ENCODE assay signal across 26 cellular contexts in the genomic region with DNA sequence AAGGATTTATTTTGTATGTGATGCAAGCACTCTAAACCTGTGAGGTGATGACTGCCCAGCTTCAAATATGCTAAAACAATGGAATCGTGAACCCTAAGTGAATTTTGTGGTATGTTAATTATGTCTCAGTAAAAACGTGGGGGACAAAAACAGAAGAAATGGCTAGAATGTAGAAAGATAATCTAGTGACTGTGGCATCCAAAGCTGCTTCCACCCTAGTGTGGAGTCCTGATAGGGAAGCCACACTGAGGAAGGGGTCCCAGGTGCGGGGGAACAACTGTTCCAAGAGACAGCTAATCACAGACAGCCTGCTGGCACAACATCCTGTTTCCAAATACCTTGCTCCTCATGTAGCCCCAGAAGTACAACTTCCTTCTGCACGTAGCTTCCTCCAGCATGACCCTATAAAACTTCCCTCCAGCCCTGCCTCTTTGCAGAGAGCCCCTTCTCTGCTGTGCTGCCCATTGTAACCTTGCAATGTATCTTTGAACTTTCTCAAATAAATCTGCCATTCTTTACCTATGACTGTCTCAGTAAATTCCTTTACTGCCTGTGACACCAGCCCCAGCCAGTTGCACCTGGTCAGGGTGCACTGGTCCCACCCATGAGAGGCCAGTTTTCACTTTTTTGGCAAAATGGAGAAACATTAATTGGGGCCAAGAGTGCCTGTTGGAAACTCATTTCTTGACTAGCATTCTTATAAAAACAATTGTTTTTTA. TPM values are rescaled to one million over a fixed set of nuclear protein-coding genes. Genes with fewer than 3 reads are reported as not detected.
DNase-seq lines count a peak whose midpoint lies in the region; ATAC-seq, FAIRE-seq and TF ChIP-seq lines count a peak whose summit lies in the region.
"Had no signal": no experiment of that assay in that cellular context is flagged by ENCODE, and none has a peak within 500 bp of the region (broad histone marks: within the 10 kb centered on the region; RNA-seq: fewer than 3 reads in every experiment).

No MANE protein-coding gene starts in this region.

- H3K79me2 ChIP-seq in astrocyte (ENCODE audit: insufficient read depth, low read length) (no peaks in the 10 kb centered on the region), mammary epithelial cell (ENCODE audit: insufficient read depth, low read length) (no peaks in the 10 kb centered on the region)

- CTCF ChIA-PET in activated CD4-positive, alpha-beta T cell treated with anti-CD3 and anti-CD28 coated beads for 36 hours (lab: Charles Lee): interaction anchor here (0.6 kb wide), 1 partner anchor 116 kb away, joined by 3 read pairs; no protein-coding TSS in a partner anchor
- CTCF ChIA-PET in mammary epithelial cell (lab: Charles Lee; ENCODE audit: low non-redundant PET): no interaction called here

- in situ Hi-C loops in mammary epithelial cell (cut with MboI; ENCODE audit: low sequenced_read_pairs in 2 of 2): no loop called here

- no peaks in the 10 kb centered on the region for H3K27me3 Mint-ChIP-seq in activated CD4-positive, alpha-beta T cell treated with anti-CD3 and anti-CD28 coated beads for 36 hours
- no peaks in the 10 kb centered on the region for H3K27me3 Mint-ChIP-seq in astrocyte (ENCODE audit: low read depth, unreplicated experiment)
- H3K27me3 Mint-ChIP-seq in activated T-helper 1 cell treated with anti-CD3 and anti-CD28 coated beads, Interleukin-12 subunit alpha, Interleukin-12 subunit beta, Interleukin-2, Interleukin-4 antibody, amounts not matched to agents 30 ng/mL and 10 ng/mL and 1 ng/mL, durations not matched to agents 14 hours and 24 hours and 36 hours (ENCODE audit: insufficient read depth): peaks cover 7% of the 10 kb centered on the region

- peaks cover 7% of the 10 kb centered on the region for H3K4me1 Mint-ChIP-seq in activated CD4-positive, alpha-beta T cell treated with anti-CD3 and anti-CD28 coated beads for 36 hours
- peaks cover 3% of the 10 kb centered on the region for H3K4me1 Mint-ChIP-seq in astrocyte (ENCODE audit: low read depth, unreplicated experiment)
- peaks cover 8% of the 10 kb centered on the region for H3K4me1 Mint-ChIP-seq in activated T-helper 1 cell treated with anti-CD3 and anti-CD28 coated beads, Interleukin-12 subunit alpha, Interleukin-12 subunit beta, Interleukin-2, Interleukin-4 antibody, amounts not matched to agents 30 ng/mL and 10 ng/mL and 1 ng/mL, durations not matched to agents 14 hours and 24 hours and 36 hours (ENCODE audit: low read depth)

- H3K36me3 ChIP-seq in astrocyte (ENCODE audit: insufficient read depth, low read length): no peaks in the 10 kb centered on the region
- no peaks in the 10 kb centered on the region for H3K36me3 ChIP-seq in mammary epithelial cell (ENCODE audit: insufficient read depth, low read length)
- no peaks in the 10 kb centered on the region for H3K36me3 ChIP-seq in uterus
- H3K36me3 ChIP-seq: breast epithelium, heart left ventricle, right lobe of liver had no signal

- TF ChIP-seq POLR2A in uterus (IDR thresholded peaks at IDR 0.05): no peak

- POLR2A ChIA-PET in activated CD4-positive, alpha-beta T cell treated with anti-CD3 and anti-CD28 coated beads for 36 hours (lab: Charles Lee): interaction anchor here (1.5 kb wide), 1 partner anchor 22 kb away, joined by 3 read pairs; a partner anchor contains a TSS

- no peaks in the 10 kb centered on the region for H3K9me3 Mint-ChIP-seq in activated CD4-positive, alpha-beta T cell treated with anti-CD3 and anti-CD28 coated beads for 36 hours (ENCODE audit: low read depth)
- peaks cover 2% of the 10 kb centered on the region for H3K9me3 Mint-ChIP-seq in astrocyte (ENCODE audit: unreplicated experiment)
- no peaks in the 10 kb centered on the region for H3K9me3 Mint-ChIP-seq in activated T-helper 1 cell treated with anti-CD3 and anti-CD28 coated beads, Interleukin-12 subunit alpha, Interleukin-12 subunit beta, Interleukin-2, Interleukin-4 antibody, amounts not matched to agents 30 ng/mL and 10 ng/mL and 1 ng/mL, durations not matched to agents 14 hours and 24 hours and 36 hours
- H3K9me3 Mint-ChIP-seq: activated naive CD4-positive, alpha-beta T cell treated with anti-CD3 and anti-CD28 coated beads, Interleukin-2, amount 50 U/mL, for 24 hours had no signal

- H3K4me3 Mint-ChIP-seq in activated CD4-positive, alpha-beta T cell treated with anti-CD3 and anti-CD28 coated beads for 36 hours: no peak overlapping the region
- no peak overlapping the region for H3K4me3 Mint-ChIP-seq in astrocyte (ENCODE audit: unreplicated experiment)
- no peak overlapping the region for H3K4me3 Mint-ChIP-seq in activated T-helper 1 cell treated with anti-CD3 and anti-CD28 coated beads, Interleukin-12 subunit alpha, Interleukin-12 subunit beta, Interleukin-2, Interleukin-4 antibody, amounts not matched to agents 30 ng/mL and 10 ng/mL and 1 ng/mL, durations not matched to agents 14 hours and 24 hours and 36 hours
- H3K4me3 Mint-ChIP-seq: activated naive CD4-positive, alpha-beta T cell treated with anti-CD3 and anti-CD28 coated beads, Interleukin-2, amount 50 U/mL, for 24 hours; CD4-positive, alpha-beta memory T cell had no signal

- H3K9me3 ChIP-seq in astrocyte (ENCODE audit: insufficient read depth, low read depth, low read length): no peaks in the 10 kb centered on the region
- no peaks in the 10 kb centered on the region for H3K9me3 ChIP-seq in mammary epithelial cell (replicated peaks; ENCODE audit: insufficient read depth, low read length)
- no peaks in the 10 kb centered on the region for H3K9me3 ChIP-seq in uterus
- H3K9me3 ChIP-seq: breast epithelium, right lobe of liver had no signal

- intact Hi-C loops in activated CD4-positive, alpha-beta T cell treated with anti-CD3 and anti-CD28 coated beads for 36 hours (cut with DNase I, micrococcal nuclease): no loop called here
- intact Hi-C loops in mammary epithelial cell (cut with micrococcal nuclease): no loop called here
- intact Hi-C loops in activated T-helper 1 cell treated with anti-CD3 and anti-CD28 coated beads, Interleukin-12 subunit alpha, Interleukin-12 subunit beta, Interleukin-2, Interleukin-4 antibody, amounts not matched to agents 30 ng/mL and 10 ng/mL and 1 ng/mL, durations not matched to agents 14 hours and 24 hours and 36 hours (cut with micrococcal nuclease): no loop called here
- intact Hi-C loops in uterus (cut with DNase I; ENCODE audit: low total_unique reads): no loop called here

- peaks cover 2% of the 10 kb centered on the region for H3K27me3 ChIP-seq in astrocyte (ENCODE audit: insufficient read depth, low read length)
- H3K27me3 ChIP-seq in mammary epithelial cell (ENCODE audit: insufficient read depth, low read length): no peaks in the 10 kb centered on the region
- no peaks in the 10 kb centered on the region for H3K27me3 ChIP-seq in uterus
- H3K27me3 ChIP-seq: right lobe of liver had no signal

- no peak overlapping the region for H3K9ac ChIP-seq in astrocyte (ENCODE audit: low read length)
- no peak overlapping the region for H3K9ac ChIP-seq in mammary epithelial cell (ENCODE audit: insufficient read depth, low read length)

- FAIRE-seq in astrocyte (lab: Jason Lieb, UNC): no peak
- FAIRE-seq: GM12891, H54 had no signal

- no peak overlapping the region for H3K4me2 ChIP-seq in astrocyte (ENCODE audit: low read length)
- H3K4me2 ChIP-seq in mammary epithelial cell (ENCODE audit: insufficient read depth, low read depth, low read length): no peak overlapping the region

- no peak for DNase-seq in activated CD4-positive, alpha-beta T cell treated with anti-CD3 and anti-CD28 coated beads for 36 hours
- DNase-seq in activated CD4-positive, alpha-beta T cell treated with anti-CD3 and anti-CD28 coated beads for 1 hour: no peak
- DNase-seq in OCI-M2 (lab: John Stamatoyannopoulos, UW; ENCODE audit: unreplicated experiment): peak; percentile 76
- DNase-seq in astrocyte (ENCODE audit: low read depth): no peak
- DNase-seq in mammary epithelial cell: no peak
- DNase-seq in activated T-helper 1 cell treated with anti-CD3 and anti-CD28 coated beads, Interleukin-12 subunit alpha, Interleukin-12 subunit beta, Interleukin-2, Interleukin-4 antibody, amounts not matched to agents 30 ng/mL and 10 ng/mL and 1 ng/mL, durations not matched to agents 14 hours and 24 hours and 36 hours (ENCODE audit: low spot score): no peak
- DNase-seq in uterus: no peak
- no peak for DNase-seq in NCI-H345 treated with DMSO at 0.1 percent for 48 hours (lab: John Stamatoyannopoulos, UW; ENCODE audit: unreplicated experiment)
- DNase-seq: activated CD4-positive, CD25-positive, alpha-beta regulatory T cell treated with anti-CD3 and anti-CD28 coated beads, Interleukin-2, amount 50 U/mL, for 72 hours; activated CD8-positive, alpha-beta memory T cell treated with anti-CD3 and anti-CD28 coated beads, Interleukin-2, amount 50 U/mL, for 48 hours; CD4-positive, alpha-beta memory T cell; EL; heart left ventricle; NCI-H1417 treated with DMSO at 0.1 percent for 48 hours; occipital lobe; right lobe of liver; stimulated activated CD4-positive, alpha-beta T cell treated with anti-CD3 and anti-CD28 coated beads, Interleukin-2, amount 100 ng/mL, for 24 hours; T-helper 1 cell had no signal

- ATAC-seq in activated CD4-positive, alpha-beta T cell treated with anti-CD3 and anti-CD28 coated beads for 36 hours: peak; percentile 26
- ATAC-seq: heart left ventricle had no signal

- H3K27ac ChIP-seq in astrocyte (ENCODE audit: low read depth, low read length): no peak overlapping the region
- H3K27ac ChIP-seq in mammary epithelial cell (ENCODE audit: insufficient read depth, low read depth, low read length): no peak overlapping the region
- no peak overlapping the region for H3K27ac ChIP-seq in uterus
- H3K27ac ChIP-seq: 22Rv1, breast epithelium, heart left ventricle, right lobe of liver had no signal

- no peaks in the 10 kb centered on the region for H3K36me3 Mint-ChIP-seq in activated CD4-positive, alpha-beta T cell treated with anti-CD3 and anti-CD28 coated beads for 36 hours (ENCODE audit: low read depth)
- no peaks in the 10 kb centered on the region for H3K36me3 Mint-ChIP-seq in astrocyte (ENCODE audit: low read depth, unreplicated experiment)
- H3K36me3 Mint-ChIP-seq in activated T-helper 1 cell treated with anti-CD3 and anti-CD28 coated beads, Interleukin-12 subunit alpha, Interleukin-12 subunit beta, Interleukin-2, Interleukin-4 antibody, amounts not matched to agents 30 ng/mL and 10 ng/mL and 1 ng/mL, durations not matched to agents 14 hours and 24 hours and 36 hours (ENCODE audit: low read depth): no peaks in the 10 kb centered on the region
- H3K36me3 Mint-ChIP-seq: activated naive CD4-positive, alpha-beta T cell treated with anti-CD3 and anti-CD28 coated beads, Interleukin-2, amount 50 U/mL, for 24 hours; CD4-positive, alpha-beta memory T cell had no signal

- H3K4me3 ChIP-seq in astrocyte (ENCODE audit: insufficient read depth, low read depth, low read length) (no peak overlapping the region), mammary epithelial cell (replicated peaks in 1 of 3; ENCODE audit: insufficient read depth in 1 of 3, low read depth in 2 of 3, low read length in 3 of 3) (no peak overlapping the region), uterus (no peak overlapping the region)
- H3K4me3 ChIP-seq: breast epithelium, heart left ventricle, right lobe of liver had no signal

- dilution Hi-C loops in mammary epithelial cell (cut with HindIII; ENCODE audit: low sequenced_read_pairs): no loop called here

- H2AFZ ChIP-seq in astrocyte (ENCODE audit: low read depth, low read length): no peak overlapping the region
- H2AFZ ChIP-seq in mammary epithelial cell (ENCODE audit: low read depth, low read length): no peak overlapping the region

- H4K20me1 ChIP-seq in astrocyte (ENCODE audit: insufficient read depth, low read length) (no peaks in the 10 kb centered on the region), mammary epithelial cell (ENCODE audit: insufficient read depth, low read length) (no peaks in the 10 kb centered on the region)

- TF ChIP-seq CTCF in astrocyte (IDR thresholded peaks at IDR 0.05; ENCODE audit: insufficient read depth, low read depth, low read length): no peak
- TF ChIP-seq CTCF in mammary epithelial cell (conservative IDR thresholded peaks at IDR 0.05 in 1 of 2, IDR thresholded peaks at IDR 0.05 in 1 of 2; ENCODE audit: extremely low read depth in 1 of 2, insufficient read depth in 1 of 2, low read depth in 1 of 2, low read length in 2 of 2): no peak
- no peak for TF ChIP-seq CTCF in uterus (IDR thresholded peaks at IDR 0.05)

- H3K27ac Mint-ChIP-seq in activated CD4-positive, alpha-beta T cell treated with anti-CD3 and anti-CD28 coated beads for 36 hours: no peak overlapping the region
- peak overlapping the region; percentile 47 for H3K27ac Mint-ChIP-seq in astrocyte (ENCODE audit: unreplicated experiment)
- H3K27ac Mint-ChIP-seq in activated T-helper 1 cell treated with anti-CD3 and anti-CD28 coated beads, Interleukin-12 subunit alpha, Interleukin-12 subunit beta, Interleukin-2, Interleukin-4 antibody, amounts not matched to agents 30 ng/mL and 10 ng/mL and 1 ng/mL, durations not matched to agents 14 hours and 24 hours and 36 hours: no peak overlapping the region
- H3K27ac Mint-ChIP-seq: activated naive CD4-positive, alpha-beta T cell treated with anti-CD3 and anti-CD28 coated beads, Interleukin-2, amount 50 U/mL, for 24 hours had no signal

- H3K4me1 ChIP-seq in astrocyte (ENCODE audit: insufficient read depth, low read length): no peaks in the 10 kb centered on the region
- no peaks in the 10 kb centered on the region for H3K4me1 ChIP-seq in mammary epithelial cell (ENCODE audit: insufficient read depth, low read length)
- no peaks in the 10 kb centered on the region for H3K4me1 ChIP-seq in uterus
- H3K4me1 ChIP-seq: breast epithelium, heart left ventricle, right lobe of liver had no signal

- 43% methylated on average over 4 of the region's 4 CpGs for WGBS in mammary epithelial cell (ENCODE audit: low coverage, missing lambda C conversion rate)

- BruUV-seq in mammary epithelial cell (replicated peaks; lab: Mats Ljungman, UMichigan): no TSS peak

RNA-seq across cellular contexts. Expression of a gene that starts 4.9 kb away (rescaled TPM):
- total RNA-seq in activated CD4-positive, alpha-beta T cell treated with anti-CD3 and anti-CD28 coated beads for 36 hours: not detected
- total RNA-seq in astrocyte (not detected in 2 replicates), mammary epithelial cell (not detected), uterus (not detected)
- not detected for polyA plus RNA-seq in mammary epithelial cell
- not detected for polyA minus RNA-seq in mammary epithelial cell
- not detected in 2 replicates for total RNA-seq in activated T-helper 1 cell treated with anti-CD3 and anti-CD28 coated beads, Interleukin-12 subunit alpha, Interleukin-12 subunit beta, Interleukin-2, Interleukin-4 antibody, amounts not matched to agents 30 ng/mL and 10 ng/mL and 1 ng/mL, durations not matched to agents 14 hours and 24 hours and 36 hours
- total RNA-seq: breast epithelium; CD4-positive, alpha-beta memory T cell; dermis microvascular lymphatic vessel endothelial cell; heart left ventricle; mononuclear cell; occipital lobe; right lobe of liver; temporal lobe had no signal
- polyA plus RNA-seq: CD4-positive, alpha-beta memory T cell; heart left ventricle had no signal

RNA-seq across cellular contexts. Expression of a gene that starts 22.0 kb away (rescaled TPM):
- total RNA-seq in activated CD4-positive, alpha-beta T cell treated with anti-CD3 and anti-CD28 coated beads for 36 hours: 100 to 1,000 TPM; 258 to 336 TPM
- total RNA-seq in astrocyte: 184 and 199 TPM in 2 replicates
- total RNA-seq in mammary epithelial cell: 100 to 1,000 TPM in 1 of 2 donors, 10 to 100 TPM in 1; 68.8 to 243 TPM
- polyA plus RNA-seq in mammary epithelial cell: 158 TPM
- 162 TPM for polyA minus RNA-seq in mammary epithelial cell
- 459 and 472 TPM in 2 replicates for total RNA-seq in activated T-helper 1 cell treated with anti-CD3 and anti-CD28 coated beads, Interleukin-12 subunit alpha, Interleukin-12 subunit beta, Interleukin-2, Interleukin-4 antibody, amounts not matched to agents 30 ng/mL and 10 ng/mL and 1 ng/mL, durations not matched to agents 14 hours and 24 hours and 36 hours
- total RNA-seq in uterus: 100 to 1,000 TPM in 1 of 4 donors, 10 to 100 TPM in 3; 45.1 to 112 (median 73.4) TPM

RNA-seq across cellular contexts. Expression of a gene that starts 28.6 kb away (rescaled TPM):
- 100 to 1,000 TPM; 244 TPM for total RNA-seq in activated CD4-positive, alpha-beta T cell treated with anti-CD3 and anti-CD28 coated beads for 36 hours
- total RNA-seq in astrocyte (135 and 149 TPM in 2 replicates), mammary epithelial cell (100 to 1,000 TPM in 1 of 2 donors, 10 to 100 TPM in 1; 72.8 to 152 TPM), uterus (100 to 1,000 TPM in 3 of 4 donors, 10 to 100 TPM in 1; 83.4 to 180 (median 147) TPM)
- polyA plus RNA-seq in mammary epithelial cell: 213 TPM
- 91.2 TPM for polyA minus RNA-seq in mammary epithelial cell
- 264 and 265 TPM in 2 replicates for total RNA-seq in activated T-helper 1 cell treated with anti-CD3 and anti-CD28 coated beads, Interleukin-12 subunit alpha, Interleukin-12 subunit beta, Interleukin-2, Interleukin-4 antibody, amounts not matched to agents 30 ng/mL and 10 ng/mL and 1 ng/mL, durations not matched to agents 14 hours and 24 hours and 36 hours

RNA-seq across cellular contexts. Expression of a gene that starts 50.3 kb away (rescaled TPM):
- 10 to 100 TPM; 67.2 to 68.4 TPM for total RNA-seq in activated CD4-positive, alpha-beta T cell treated with anti-CD3 and anti-CD28 coated beads for 36 hours
- total RNA-seq in astrocyte (26.5 and 27.5 TPM in 2 replicates), mammary epithelial cell (10 to 100 TPM; 14.8 to 25.2 TPM), uterus (100 to 1,000 TPM in 2 of 4 donors, 10 to 100 TPM in 2; 41.5 to 129 (median 89.9) TPM)
- 9.6 TPM for polyA plus RNA-seq in mammary epithelial cell
- polyA minus RNA-seq in mammary epithelial cell: 12.2 TPM
- total RNA-seq in activated T-helper 1 cell treated with anti-CD3 and anti-CD28 coated beads, Interleukin-12 subunit alpha, Interleukin-12 subunit beta, Interleukin-2, Interleukin-4 antibody, amounts not matched to agents 30 ng/mL and 10 ng/mL and 1 ng/mL, durations not matched to agents 14 hours and 24 hours and 36 hours: 84.4 and 86.7 TPM in 2 replicates

RNA-seq across cellular contexts. Expression of a gene that starts 51.5 kb away (rescaled TPM):
- total RNA-seq in activated CD4-positive, alpha-beta T cell treated with anti-CD3 and anti-CD28 coated beads for 36 hours: 10 to 100 TPM; 24.1 to 28.7 TPM
- total RNA-seq in astrocyte: 14.3 and 15.7 TPM in 2 replicates
- 10 to 100 TPM; 15.3 to 23.8 TPM for total RNA-seq in mammary epithelial cell
- 17.1 TPM for polyA plus RNA-seq in mammary epithelial cell
- 22.2 TPM for polyA minus RNA-seq in mammary epithelial cell
- 23.9 and 28.0 TPM in 2 replicates for total RNA-seq in activated T-helper 1 cell treated with anti-CD3 and anti-CD28 coated beads, Interleukin-12 subunit alpha, Interleukin-12 subunit beta, Interleukin-2, Interleukin-4 antibody, amounts not matched to agents 30 ng/mL and 10 ng/mL and 1 ng/mL, durations not matched to agents 14 hours and 24 hours and 36 hours
- total RNA-seq in uterus: 10 to 100 TPM; 29.7 to 52.3 (median 39.9) TPM
